17 cellular contexts compared by ENCODE assay signal in genomic region chr3:152413244-152413643, GRCh38.
DNase-seq lines count a peak whose midpoint lies in the region; ATAC-seq and TF ChIP-seq lines count a peak whose summit lies in the region.
"Had no signal": no experiment of that assay in that cellular context is flagged by ENCODE, and none has a peak within 500 bp of the region (broad histone marks: within the 10 kb centered on the region; RNA-seq: fewer than 3 reads in every experiment).

No MANE protein-coding gene starts in this region.

- no peaks in the 10 kb centered on the region for H3K9me3 ChIP-seq in CD4-positive, alpha-beta memory T cell (ENCODE audit: control insufficient read depth in 1 of 2, low read length in 2 of 2)
- H3K9me3 ChIP-seq: esophagus muscularis mucosa, lower lobe of right lung, upper lobe of left lung had no signal

- no peak overlapping the region for H3K4me3 ChIP-seq in CD4-positive, alpha-beta memory T cell (ENCODE audit: low read length in 2 of 2)
- no peak overlapping the region for H3K4me3 ChIP-seq in brain microvascular endothelial cell (ENCODE audit: low read depth, low read length)
- H3K4me3 ChIP-seq: esophagus muscularis mucosa, lower lobe of right lung, upper lobe of left lung had no signal

- peaks cover 35 to 39% of the 10 kb centered on the region in 2 donors for H3K36me3 Mint-ChIP-seq in CD14-positive monocyte
- H3K36me3 Mint-ChIP-seq in CD4-positive, alpha-beta memory T cell = peaks cover 38 to 69% of the 10 kb centered on the region in 2 donors
- peaks cover 20 to 62% (median 35%) of the 10 kb centered on the region in 3 donors for H3K36me3 Mint-ChIP-seq in naive thymus-derived CD8-positive, alpha-beta T cell

- ATAC-seq in naive thymus-derived CD8-positive, alpha-beta T cell = no peak
- no peak for ATAC-seq in GM21390 (IDR thresholded peaks at IDR 0.05; ENCODE audit: unreplicated experiment)
- ATAC-seq: lower lobe of right lung had no signal

- TF ChIP-seq CTCF in CD14-positive monocyte (IDR thresholded peaks at IDR 0.05) (no peak), brain microvascular endothelial cell (IDR thresholded peaks at IDR 0.05; ENCODE audit: low read depth, low read length, missing control alignments) (no peak)

- H3K4me3 Mint-ChIP-seq in CD14-positive monocyte = no peak overlapping the region
- H3K4me3 Mint-ChIP-seq in CD4-positive, alpha-beta memory T cell = no peak overlapping the region
- H3K4me3 Mint-ChIP-seq in naive thymus-derived CD8-positive, alpha-beta T cell = no peak overlapping the region
- H3K4me3 Mint-ChIP-seq: WTC11 had no signal

- H3K4me1 ChIP-seq in CD4-positive, alpha-beta memory T cell (ENCODE audit: insufficient read depth, low read length) = peaks cover 66% of the 10 kb centered on the region

- intact Hi-C loops in CD14-positive monocyte (cut with micrococcal nuclease) = no loop called here
- intact Hi-C loops in CD4-positive, alpha-beta memory T cell (cut with micrococcal nuclease) = loop anchor here (1.0 kb wide), 1 partner anchor 8 kb away; no protein-coding TSS in a partner anchor

- H3K27me3 ChIP-seq in CD4-positive, alpha-beta memory T cell (ENCODE audit: insufficient read depth, low read length) = no peaks in the 10 kb centered on the region
- no peaks in the 10 kb centered on the region for H3K27me3 ChIP-seq in brain microvascular endothelial cell (replicated peaks)
- H3K27me3 ChIP-seq: esophagus muscularis mucosa, upper lobe of left lung had no signal

- CTCF ChIA-PET in CD4-positive, alpha-beta memory T cell (lab: Charles Lee; ENCODE audit: partially characterized antibody) = no interaction called here

- H3K4me1 Mint-ChIP-seq in CD14-positive monocyte = peaks cover 4% of the 10 kb centered on the region
- H3K4me1 Mint-ChIP-seq in CD4-positive, alpha-beta memory T cell = peaks cover 39 to 78% (median 59%) of the 10 kb centered on the region in 4 donors
- peaks cover 29 to 71% (median 55%) of the 10 kb centered on the region in 4 donors for H3K4me1 Mint-ChIP-seq in naive thymus-derived CD8-positive, alpha-beta T cell

- H3K36me3 ChIP-seq in CD4-positive, alpha-beta memory T cell (ENCODE audit: insufficient read depth, low read length) = peaks cover 36% of the 10 kb centered on the region
- peaks cover 4% of the 10 kb centered on the region for H3K36me3 ChIP-seq in brain microvascular endothelial cell (replicated peaks)

- DNase-seq in CD14-positive monocyte (ENCODE audit: low spot score) (no peak), brain microvascular endothelial cell (peak; percentile 23), GM19238 (ENCODE audit: insufficient read length, low spot score) (no peak), NCI-H1417 treated with DMSO at 0.1 percent for 48 hours (lab: John Stamatoyannopoulos, UW) (no peak)
- DNase-seq in CD4-positive, alpha-beta memory T cell = no peak
- DNase-seq in naive thymus-derived CD8-positive, alpha-beta T cell = no peak
- DNase-seq: activated CD8-positive, alpha-beta memory T cell treated with anti-CD3 and anti-CD28 coated beads for 24 hours; AML-193; effector CD8-positive, alpha-beta T cell; lower lobe of right lung; NCI-H146; NCI-H2171 treated with DMSO at 0.1 percent for 48 hours; NCI-H774; upper lobe of left lung had no signal

- POLR2A ChIA-PET in CD4-positive, alpha-beta memory T cell (lab: Charles Lee; ENCODE audit: partially characterized antibody) = interaction anchor here (2.6 kb wide), 1 partner anchor 14 kb away, joined by 8 read pairs; no protein-coding TSS in a partner anchor
- POLR2A ChIA-PET in naive thymus-derived CD8-positive, alpha-beta T cell (lab: Charles Lee) = interaction anchor here (0.7 kb wide), 1 partner anchor 53 kb away, joined by 3 read pairs; no protein-coding TSS in a partner anchor

- no peak overlapping the region for H3K27ac ChIP-seq in CD4-positive, alpha-beta memory T cell (ENCODE audit: low read depth, low read length)
- H3K27ac ChIP-seq in brain microvascular endothelial cell = no peak overlapping the region
- H3K27ac ChIP-seq: lower lobe of right lung, upper lobe of left lung had no signal

- in situ Hi-C loops in brain microvascular endothelial cell (cut with HindIII; ENCODE audit: low pct_ligation_motif_present, low sequenced_read_pairs) = no loop called here

- peaks cover 0 to 3% (median 0%) of the 10 kb centered on the region in 7 donors for H3K9me3 Mint-ChIP-seq in CD14-positive monocyte
- H3K9me3 Mint-ChIP-seq in CD4-positive, alpha-beta memory T cell = peaks cover 0 to 4% (median 0%) of the 10 kb centered on the region in 8 donors
- H3K9me3 Mint-ChIP-seq in naive thymus-derived CD8-positive, alpha-beta T cell = peaks cover 0 to 8% (median 0%) of the 10 kb centered on the region in 9 donors
- H3K9me3 Mint-ChIP-seq: WTC11 had no signal

- H3K27ac Mint-ChIP-seq in CD14-positive monocyte = peak overlapping the region in 6 of 7 donors; percentile 2 to 74 (median 44)
- H3K27ac Mint-ChIP-seq in CD4-positive, alpha-beta memory T cell = peak overlapping the region in 6 of 7 donors; percentile 42 to 82 (median 73)
- H3K27ac Mint-ChIP-seq in naive thymus-derived CD8-positive, alpha-beta T cell = peak overlapping the region in 9 of 10 donors; percentile 10 to 88 (median 71)
- H3K27ac Mint-ChIP-seq: WTC11 had no signal

- H3K27me3 Mint-ChIP-seq in CD14-positive monocyte (ENCODE audit: low read depth in 3 of 3) = no peaks in the 10 kb centered on the region
- H3K27me3 Mint-ChIP-seq in CD4-positive, alpha-beta memory T cell = no peaks in the 10 kb centered on the region
- H3K27me3 Mint-ChIP-seq in naive thymus-derived CD8-positive, alpha-beta T cell = no peaks in the 10 kb centered on the region
